In the genomic region with DNA sequence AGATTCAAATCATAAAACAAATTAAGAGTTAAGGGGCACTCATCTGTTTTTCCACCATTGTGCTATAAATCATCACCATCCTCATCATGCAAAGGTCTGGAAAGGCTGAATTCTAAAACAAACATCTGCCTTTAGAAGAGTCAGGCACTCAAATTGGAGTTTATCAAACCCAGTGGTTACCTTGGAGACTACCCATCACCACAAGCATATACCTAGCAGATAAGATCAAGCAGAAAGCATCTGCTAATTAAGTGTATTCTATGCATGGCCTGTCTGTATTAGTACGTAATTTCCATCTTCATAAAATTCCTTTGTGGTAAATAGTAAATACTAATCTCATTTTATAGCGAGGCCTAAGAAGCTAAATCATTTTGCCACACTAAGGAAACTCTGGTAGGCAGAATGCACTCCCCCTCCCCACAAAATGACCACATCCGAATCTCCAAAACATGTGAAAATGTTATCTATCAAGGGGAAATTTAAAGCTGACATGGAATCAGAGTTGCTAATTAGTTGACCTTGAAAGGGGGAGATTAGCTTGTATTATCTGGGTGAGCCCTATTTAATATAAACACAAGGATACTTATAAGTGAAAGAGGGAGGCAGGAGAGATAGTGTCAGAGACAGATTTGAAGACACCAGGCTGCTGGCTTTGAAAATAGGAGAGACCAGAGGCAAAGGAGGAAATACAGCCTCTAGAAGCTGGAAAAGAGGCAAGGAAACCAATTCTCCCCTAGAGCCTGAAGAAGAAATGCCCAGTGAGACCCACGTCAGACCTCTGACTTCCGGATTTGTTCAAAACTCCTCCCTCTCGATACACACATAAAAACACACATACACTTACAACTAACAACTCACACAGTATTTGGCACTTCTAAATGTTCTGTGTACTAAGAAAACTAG, we compare ENCODE assay signal across 9 cellular contexts. TPM values are rescaled to one million over a fixed set of nuclear protein-coding genes. Genes with fewer than 3 reads are reported as not detected.
DNase-seq lines count a peak whose midpoint lies in the region; ATAC-seq, FAIRE-seq and TF ChIP-seq lines count a peak whose summit lies in the region.
"Had no signal": no experiment of that assay in that cellular context is flagged by ENCODE, and none has a peak within 500 bp of the region (broad histone marks: within the 10 kb centered on the region; RNA-seq: fewer than 3 reads in every experiment).

No MANE protein-coding gene starts in this region.

- no peaks in the 10 kb centered on the region for H3K27me3 ChIP-seq in breast epithelium
- H3K27me3 ChIP-seq in endothelial cell of umbilical vein (ENCODE audit: control insufficient read depth in 2 of 2, insufficient read depth in 2 of 2, low read length in 2 of 2): no peaks in the 10 kb centered on the region

- ATAC-seq in GM18861 (IDR thresholded peaks at IDR 0.05; ENCODE audit: unreplicated experiment) (no peak), GM19395 (IDR thresholded peaks at IDR 0.05; ENCODE audit: unreplicated experiment) (no peak)

- dilution Hi-C loops in endothelial cell of umbilical vein (cut with MboI; ENCODE audit: extremely low pct_ligation_motif_present, low sequenced_read_pairs): no loop called here

- H3K27ac Mint-ChIP-seq in MCF 10A (ENCODE audit: low read depth, unreplicated experiment): peak overlapping the region; percentile 28
- H3K27ac Mint-ChIP-seq in stimulated activated naive CD8-positive, alpha-beta T cell treated with anti-CD3 and anti-CD28 coated beads, Interleukin-15, Interleukin-2, amounts not matched to agents 100 ng/mL and 50 ng/mL, for 24 hours: peak overlapping the region; percentile 84

- peaks cover 21% of the 10 kb centered on the region for H3K4me1 Mint-ChIP-seq in MCF 10A (ENCODE audit: insufficient read depth, unreplicated experiment)
- H3K4me1 Mint-ChIP-seq in stimulated activated naive CD8-positive, alpha-beta T cell treated with anti-CD3 and anti-CD28 coated beads, Interleukin-15, Interleukin-2, amounts not matched to agents 100 ng/mL and 50 ng/mL, for 24 hours (ENCODE audit: low read depth): peaks cover 67% of the 10 kb centered on the region

- no peaks in the 10 kb centered on the region for H3K9me3 Mint-ChIP-seq in MCF 10A (ENCODE audit: unreplicated experiment)
- H3K9me3 Mint-ChIP-seq in stimulated activated naive CD8-positive, alpha-beta T cell treated with anti-CD3 and anti-CD28 coated beads, Interleukin-15, Interleukin-2, amounts not matched to agents 100 ng/mL and 50 ng/mL, for 24 hours: no peaks in the 10 kb centered on the region

- POLR2A ChIA-PET in MCF 10A (lab: Yijun Ruan, JAX) (interaction anchor here (0.8 to 2.3 kb wide), 6 partner anchors 9 to 63 kb away, joined by 3 to 12 read pairs (median 4); a partner anchor contains a TSS), endothelial cell of umbilical vein (lab: Charles Lee) (no interaction called here)

- no peaks in the 10 kb centered on the region for H3K27me3 Mint-ChIP-seq in MCF 10A (ENCODE audit: insufficient read depth, unreplicated experiment)
- H3K27me3 Mint-ChIP-seq in stimulated activated naive CD8-positive, alpha-beta T cell treated with anti-CD3 and anti-CD28 coated beads, Interleukin-15, Interleukin-2, amounts not matched to agents 100 ng/mL and 50 ng/mL, for 24 hours: no peaks in the 10 kb centered on the region

- no peaks in the 10 kb centered on the region for H3K36me3 ChIP-seq in breast epithelium
- no peaks in the 10 kb centered on the region for H3K36me3 ChIP-seq in endothelial cell of umbilical vein (ENCODE audit: control insufficient read depth in 2 of 2, extremely low read depth in 1 of 2, insufficient read depth in 2 of 2, low read length in 2 of 2)

- no peak overlapping the region for H2AFZ ChIP-seq in endothelial cell of umbilical vein (ENCODE audit: low read depth, low read length)

- H3K79me2 ChIP-seq in endothelial cell of umbilical vein (ENCODE audit: control insufficient read depth, insufficient read depth, low read length): peaks cover 74% of the 10 kb centered on the region

- H3K4me3 Mint-ChIP-seq in MCF 10A (ENCODE audit: unreplicated experiment): no peak overlapping the region
- peak overlapping the region; percentile 45 for H3K4me3 Mint-ChIP-seq in stimulated activated naive CD8-positive, alpha-beta T cell treated with anti-CD3 and anti-CD28 coated beads, Interleukin-15, Interleukin-2, amounts not matched to agents 100 ng/mL and 50 ng/mL, for 24 hours

- no peak for TF ChIP-seq CTCF in MCF 10A (IDR thresholded peaks at IDR 0.05; ENCODE audit: unreplicated experiment)
- no peak for TF ChIP-seq CTCF in breast epithelium (IDR thresholded peaks at IDR 0.05)
- TF ChIP-seq CTCF in endothelial cell of umbilical vein (IDR thresholded peaks at IDR 0.05; ENCODE audit: extremely low read depth in 1 of 2, insufficient read depth in 1 of 2, low read depth in 1 of 2, low read length in 2 of 2): no peak

- intact Hi-C loops in MCF 10A (cut with micrococcal nuclease) (no loop called here), breast epithelium (cut with DNase I; ENCODE audit: low total_unique reads) (no loop called here), endothelial cell of umbilical vein (cut with micrococcal nuclease) (no loop called here)

- H3K9me3 ChIP-seq in breast epithelium (no peaks in the 10 kb centered on the region), endothelial cell of umbilical vein (replicated peaks; ENCODE audit: control insufficient read depth, insufficient read depth, low read length) (no peaks in the 10 kb centered on the region)

- peak; percentile 59 for FAIRE-seq in endothelial cell of umbilical vein (lab: Jason Lieb, UNC)
- FAIRE-seq: H54 had no signal

- peaks cover 7% of the 10 kb centered on the region for H3K36me3 Mint-ChIP-seq in MCF 10A (ENCODE audit: insufficient read depth, unreplicated experiment)
- H3K36me3 Mint-ChIP-seq in stimulated activated naive CD8-positive, alpha-beta T cell treated with anti-CD3 and anti-CD28 coated beads, Interleukin-15, Interleukin-2, amounts not matched to agents 100 ng/mL and 50 ng/mL, for 24 hours (ENCODE audit: low read depth): peaks cover 3% of the 10 kb centered on the region

- CTCF ChIA-PET in MCF 10A (lab: Yijun Ruan, JAX) (interaction anchor here (0.6 to 1.5 kb wide), 8 partner anchors 8 to 112 kb away, joined by 3 to 5 read pairs (median 3); no protein-coding TSS in a partner anchor), endothelial cell of umbilical vein (lab: Charles Lee) (interaction anchor here (0.6 to 1.3 kb wide), 3 partner anchors 9 to 79 kb away, joined by 3 to 4 read pairs (median 3); no protein-coding TSS in a partner anchor)

- no peak overlapping the region for H3K9ac ChIP-seq in endothelial cell of umbilical vein (replicated peaks; ENCODE audit: extremely low read depth, insufficient read depth, low read length)

- no peak for TF ChIP-seq POLR2A in breast epithelium (IDR thresholded peaks at IDR 0.05)
- TF ChIP-seq POLR2A in endothelial cell of umbilical vein (IDR thresholded peaks at IDR 0.05; ENCODE audit: low read depth, low read length): no peak

- no peak for DNase-seq in MCF 10A (ENCODE audit: unreplicated experiment)
- DNase-seq in breast epithelium (ENCODE audit: low spot score in 2 of 2): no peak
- peak in 3 of 5 donors; percentile 28 to 40 (median 31) for DNase-seq in T-helper 1 cell
- DNase-seq in endothelial cell of umbilical vein (ENCODE audit: low read depth, low spot score): peak; percentile 31
- no peak for DNase-seq in cortex of kidney (lab: John Stamatoyannopoulos, UW)

- BruUV-seq in MCF 10A (replicated peaks; lab: Mats Ljungman, UMichigan) (no TSS peak), endothelial cell of umbilical vein (replicated peaks; lab: Mats Ljungman, UMichigan) (no TSS peak)

- H3K4me1 ChIP-seq in breast epithelium (peaks cover 0 to 4% of the 10 kb centered on the region in 2 donors), endothelial cell of umbilical vein (ENCODE audit: control insufficient read depth, extremely low read depth, insufficient read depth, low read length) (no peaks in the 10 kb centered on the region)

- H4K20me1 ChIP-seq in endothelial cell of umbilical vein (replicated peaks; ENCODE audit: control insufficient read depth, extremely low read depth, insufficient read depth, low read length): peaks cover 17% of the 10 kb centered on the region

- no peak overlapping the region for H3K4me2 ChIP-seq in endothelial cell of umbilical vein (ENCODE audit: insufficient read depth, low read length)

- H3K9me1 ChIP-seq in endothelial cell of umbilical vein (replicated peaks; ENCODE audit: control insufficient read depth, extremely low read depth, insufficient read depth, low read length): no peaks in the 10 kb centered on the region

- H3K4me3 ChIP-seq in breast epithelium (no peak overlapping the region), endothelial cell of umbilical vein (replicated peaks in 1 of 3; ENCODE audit: insufficient read depth in 1 of 3, low read depth in 1 of 3, low read length in 3 of 3) (no peak overlapping the region)

- H3K27ac ChIP-seq in breast epithelium (peak overlapping the region in 1 of 2 donors; percentile 50), endothelial cell of umbilical vein (ENCODE audit: insufficient read depth, low read depth, low read length) (no peak overlapping the region)

TF ChIP-seq in endothelial cell of umbilical vein, 7 proteins besides CTCF, POLR2A, EP300 and RAD21 (continues in another document):
- no peak for TF ChIP-seq FOS (IDR thresholded peaks at IDR 0.05; ENCODE audit: borderline replicate concordance, insufficient read depth, low read length)
- TF ChIP-seq MYC (IDR thresholded peaks at IDR 0.05; ENCODE audit: low read depth, low read length): no peak

RNA-seq across cellular contexts. Expression of a gene that starts 23.2 kb away (rescaled TPM):
- total RNA-seq in MCF 10A (2022): 48.7 and 61.0 TPM in 2 replicates
- total RNA-seq in breast epithelium: 10 to 100 TPM; 34.4 to 91.6 (median 76.7) TPM
- total RNA-seq in endothelial cell of umbilical vein: 33.5 and 40.7 TPM in 2 replicates
- 4.0 and 6.7 TPM in 2 replicates for polyA plus RNA-seq in endothelial cell of umbilical vein
- polyA plus RNA-seq in endothelial cell of umbilical vein (2011; cell fraction: cytosol; rRNA removed): 5.3 and 5.9 TPM in 2 replicates
- polyA plus RNA-seq in endothelial cell of umbilical vein (2011; cell fraction: nucleus; rRNA removed): 35.6 and 51.2 TPM in 2 replicates
- polyA plus RNA-seq in endothelial cell of umbilical vein (2012): 16.6 and 20.1 TPM in 2 replicates
- polyA minus RNA-seq in endothelial cell of umbilical vein: 35.7 and 40.4 TPM in 2 replicates
- polyA minus RNA-seq in endothelial cell of umbilical vein (2011; cell fraction: cytosol; rRNA and poly(A)+ RNA removed): 6.6 TPM
- polyA minus RNA-seq in endothelial cell of umbilical vein (2011; cell fraction: nucleus; rRNA and poly(A)+ RNA removed): 78.5 and 89.4 TPM in 2 replicates

RNA-seq across cellular contexts. Expression of a gene that starts 23.6 kb away (rescaled TPM):
- total RNA-seq in MCF 10A (2022): 56.5 and 74.8 TPM in 2 replicates
- 10 to 100 TPM; 17.7 to 38.3 (median 22.4) TPM for total RNA-seq in breast epithelium
- total RNA-seq in endothelial cell of umbilical vein: 24.8 and 29.5 TPM in 2 replicates
- polyA plus RNA-seq in endothelial cell of umbilical vein: 9.1 and 10.7 TPM in 2 replicates
- 14.6 and 16.7 TPM in 2 replicates for polyA plus RNA-seq in endothelial cell of umbilical vein (2011; cell fraction: cytosol; rRNA removed)
- 7.6 and 8.0 TPM in 2 replicates for polyA plus RNA-seq in endothelial cell of umbilical vein (2011; cell fraction: nucleus; rRNA removed)
- polyA plus RNA-seq in endothelial cell of umbilical vein (2012): 17.2 and 19.6 TPM in 2 replicates
- 11.3 and 20.9 TPM in 2 replicates for polyA minus RNA-seq in endothelial cell of umbilical vein
- polyA minus RNA-seq in endothelial cell of umbilical vein (2011; cell fraction: cytosol; rRNA and poly(A)+ RNA removed): 13.8 TPM
- 2.3 and 8.5 TPM in 2 replicates for polyA minus RNA-seq in endothelial cell of umbilical vein (2011; cell fraction: nucleus; rRNA and poly(A)+ RNA removed)

Comparison
In these comparisons a context has a peak if more than half of its experiments do, and no peak if none do; other contexts are left out.
1. DNase-seq: peak in T-helper 1 cell (3 of 5) and endothelial cell of umbilical vein (single experiment); none in MCF 10A (single experiment), breast epithelium (0 of 2) and cortex of kidney (single experiment).